7 cellular contexts compared by ENCODE assay signal in the genomic region with DNA sequence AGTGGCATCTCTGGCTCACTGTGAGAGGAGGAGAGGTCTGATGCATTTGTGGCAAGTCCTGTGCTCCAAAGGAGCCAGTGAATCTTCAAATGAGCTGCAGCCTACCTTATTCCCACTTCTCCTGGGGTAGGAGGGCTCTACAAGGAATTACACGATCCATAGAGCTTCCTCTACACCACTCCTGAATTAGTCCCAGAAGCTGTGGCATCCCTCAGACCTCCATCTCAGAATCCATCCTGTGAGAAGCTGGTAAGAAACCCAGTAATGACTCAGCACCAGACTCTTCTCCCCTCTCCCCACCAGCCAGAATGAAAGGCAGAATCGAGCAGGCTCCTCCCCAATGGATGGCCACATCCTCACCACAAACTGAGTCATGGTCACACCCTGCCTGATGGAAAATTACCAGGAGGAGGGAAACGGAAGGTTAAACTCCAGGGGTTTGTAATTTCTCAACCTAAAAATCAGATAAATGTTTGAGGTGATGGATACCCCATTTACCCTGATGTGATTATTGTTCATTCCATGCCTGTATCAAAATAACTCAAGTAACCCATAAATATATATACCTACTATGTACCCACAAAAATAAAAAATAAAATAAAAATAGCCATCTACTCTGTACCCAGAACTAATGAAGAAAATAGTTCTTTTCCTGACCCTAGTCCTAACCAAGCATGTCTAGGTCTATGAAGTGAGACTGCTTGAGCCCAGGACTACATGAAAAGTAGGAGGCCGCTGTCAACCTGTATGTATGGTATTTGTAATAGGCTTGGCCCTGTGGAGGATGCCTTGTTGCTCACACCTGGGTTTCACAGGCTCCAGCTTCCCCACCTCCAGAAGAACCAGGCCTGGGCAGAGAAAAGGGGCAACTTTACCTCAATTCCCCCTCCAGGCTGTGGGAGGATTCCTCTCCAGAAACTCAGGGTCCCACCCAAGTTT. TPM values are rescaled to one million over a fixed set of nuclear protein-coding genes. Genes with fewer than 3 reads are reported as not detected.
DNase-seq lines count a peak whose midpoint lies in the region; ATAC-seq lines count a peak whose summit lies in the region.

No MANE protein-coding gene starts in this region.

- H3K4me3 Mint-ChIP-seq in activated naive CD4-positive, alpha-beta T cell treated with anti-CD3 and anti-CD28 coated beads for 36 hours: peak overlapping the region; percentile 67

- intact Hi-C loops in activated naive CD4-positive, alpha-beta T cell treated with anti-CD3 and anti-CD28 coated beads for 36 hours (cut with micrococcal nuclease): loop anchor here (1.0 kb wide), 2 partner anchors 9 to 32 kb away; no protein-coding TSS in a partner anchor
- intact Hi-C loops in left cardiac atrium (cut with DNase I): no loop called here

- H3K36me3 Mint-ChIP-seq in activated naive CD4-positive, alpha-beta T cell treated with anti-CD3 and anti-CD28 coated beads for 36 hours (ENCODE audit: low read depth): peaks cover 5% of the 10 kb centered on the region

- no peaks in the 10 kb centered on the region for H3K9me3 Mint-ChIP-seq in activated naive CD4-positive, alpha-beta T cell treated with anti-CD3 and anti-CD28 coated beads for 36 hours

- H3K4me1 Mint-ChIP-seq in activated naive CD4-positive, alpha-beta T cell treated with anti-CD3 and anti-CD28 coated beads for 36 hours (ENCODE audit: low read depth): peaks cover 42% of the 10 kb centered on the region

- H3K27ac Mint-ChIP-seq in activated naive CD4-positive, alpha-beta T cell treated with anti-CD3 and anti-CD28 coated beads for 36 hours: peak overlapping the region; percentile 81

- peak; percentile 88 for DNase-seq in RPMI8226
- DNase-seq in activated naive CD4-positive, alpha-beta T cell treated with anti-CD3 and anti-CD28 coated beads for 36 hours: peak; percentile 91
- DNase-seq in left cardiac atrium: peak; percentile 75
- DNase-seq in stimulated activated CD4-positive, alpha-beta T cell treated with anti-CD3 and anti-CD28 coated beads, Interleukin-1b, Interleukin-23, amount 100 ng/mL, for 48 hours: peak; percentile 86
- no peak for DNase-seq in NCI-H526 treated with DMSO at 0.1 percent for 48 hours (lab: John Stamatoyannopoulos, UW)

- CTCF ChIA-PET in activated naive CD4-positive, alpha-beta T cell treated with anti-CD3 and anti-CD28 coated beads for 36 hours (lab: Charles Lee): interaction anchor here (0.7 to 6.4 kb wide), 3 partner anchors 12 to 35 kb away, joined by 3 to 36 read pairs (median 4); no protein-coding TSS in a partner anchor

- H3K27me3 Mint-ChIP-seq in activated naive CD4-positive, alpha-beta T cell treated with anti-CD3 and anti-CD28 coated beads for 36 hours (ENCODE audit: low read depth): no peaks in the 10 kb centered on the region

- ATAC-seq in GM18867 (IDR thresholded peaks at IDR 0.05; ENCODE audit: unreplicated experiment): peak; percentile 46
- ATAC-seq in HG03039 (IDR thresholded peaks at IDR 0.05; ENCODE audit: unreplicated experiment): peak; percentile 58
- ATAC-seq in left cardiac atrium: peak; percentile 73 to 98

RNA-seq across cellular contexts. Expression of gene PKM, which starts 6.6 kb away (rescaled TPM):
- 1,000 to 10,000 TPM; 1,794 to 1,797 TPM for total RNA-seq in activated naive CD4-positive, alpha-beta T cell treated with anti-CD3 and anti-CD28 coated beads for 36 hours
- 1,000 to 10,000 TPM in 1 of 2 donors, 100 to 1,000 TPM in 1; 881 to 1,100 TPM for total RNA-seq in left cardiac atrium

RNA-seq across cellular contexts. Expression of gene PARP6, which starts 34.8 kb away (rescaled TPM):
- 10 to 100 TPM; 38.8 to 44.7 TPM for total RNA-seq in activated naive CD4-positive, alpha-beta T cell treated with anti-CD3 and anti-CD28 coated beads for 36 hours
- total RNA-seq in left cardiac atrium: 10 to 100 TPM; 30.4 to 36.0 TPM

RNA-seq across cellular contexts. Expression of gene GRAMD2A, which starts 40.0 kb away (rescaled TPM):
- total RNA-seq in activated naive CD4-positive, alpha-beta T cell treated with anti-CD3 and anti-CD28 coated beads for 36 hours: not detected
- not detected for total RNA-seq in left cardiac atrium
